8 cellular contexts compared by ENCODE assay signal in the genomic region with DNA sequence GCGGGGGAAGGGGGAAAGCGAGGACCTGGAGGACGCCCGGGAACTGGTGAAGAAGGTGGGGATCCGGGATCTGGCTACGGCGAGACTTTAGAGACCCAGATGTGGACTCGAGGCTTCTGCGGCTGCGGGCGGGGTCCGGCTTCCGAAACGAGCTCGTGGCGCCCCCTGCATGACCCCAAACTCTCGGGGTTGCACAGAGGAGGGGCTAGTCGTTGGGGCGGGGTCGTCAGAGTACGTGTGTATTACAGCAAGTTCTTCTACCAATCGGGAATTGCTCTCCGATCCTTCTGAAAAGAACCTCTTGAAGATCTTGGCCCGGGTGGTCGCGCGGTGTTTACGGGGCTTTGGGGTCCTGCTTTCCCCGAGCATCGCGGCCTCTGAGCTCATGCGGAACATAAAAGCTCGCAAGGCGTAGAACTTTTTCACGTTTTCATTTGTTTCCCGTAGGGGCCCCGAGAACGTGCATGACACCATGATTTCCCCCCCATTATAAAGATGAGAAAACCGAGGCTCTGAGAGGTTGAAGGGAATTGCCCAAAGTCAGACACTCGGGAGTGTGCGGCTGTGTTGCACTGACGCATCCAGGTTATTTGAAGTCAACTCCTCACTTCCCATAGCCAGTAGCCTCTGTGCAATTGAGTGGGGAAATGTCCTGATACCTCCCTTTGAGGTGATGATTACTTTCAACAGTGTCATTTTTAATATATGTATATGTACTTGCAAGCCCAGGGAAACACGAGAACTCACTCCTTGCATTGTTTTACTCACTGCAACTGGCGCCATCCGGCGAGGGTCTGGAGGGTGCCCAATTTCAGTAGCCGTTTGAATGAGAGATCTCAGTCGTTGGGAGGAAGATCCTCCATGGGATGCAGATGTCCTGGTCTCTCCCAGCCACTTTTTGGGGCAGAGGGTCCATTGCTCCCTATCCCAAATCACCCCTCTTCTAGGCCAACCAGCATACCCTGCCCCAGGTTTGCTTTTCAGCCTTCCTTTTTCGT. TPM values are rescaled to one million over a fixed set of nuclear protein-coding genes. Genes with fewer than 3 reads are reported as not detected.
A peak's percentile ranks its signal among the peaks of the same experiment; 100 is the strongest.
DNase-seq lines count a peak whose midpoint lies in the region; ATAC-seq and TF ChIP-seq lines count a peak whose summit lies in the region.

TSS of gene BEND4 (minus strand) at position 149 of the 998 bp plus-strand sequence. CDS start 512 bp downstream, outside the sequence.

- H3K36me3 Mint-ChIP-seq in CD8-positive, alpha-beta T cell: peaks cover 2% of the 10 kb centered on the region
- H3K36me3 Mint-ChIP-seq in chondrocyte (ENCODE audit: low read depth): peaks cover 4% of the 10 kb centered on the region

- H3K9me3 ChIP-seq in CD8-positive, alpha-beta T cell (ENCODE audit: low read length): no peaks in the 10 kb centered on the region
- no peaks in the 10 kb centered on the region for H3K9me3 ChIP-seq in HUES48 (ENCODE audit: control insufficient read depth, insufficient read depth, low read length)
- no peaks in the 10 kb centered on the region for H3K9me3 ChIP-seq in body of pancreas

- POLR2A ChIA-PET in CD8-positive, alpha-beta T cell (lab: Charles Lee): no interaction called here

- peak within 1 kb of the TSS; percentile 39 for H3K4me3 ChIP-seq in CD8-positive, alpha-beta T cell (ENCODE audit: low read depth, low read length)
- H3K4me3 ChIP-seq in HUES48 (ENCODE audit: low read depth, low read length): peak within 1 kb of the TSS; percentile 75
- H3K4me3 ChIP-seq in body of pancreas: peak within 1 kb of the TSS in 1 of 2 donors; percentile 25

- peak within 1 kb of the TSS; percentile 90 for H3K4me3 Mint-ChIP-seq in CD8-positive, alpha-beta T cell
- peak within 1 kb of the TSS; percentile 53 for H3K4me3 Mint-ChIP-seq in chondrocyte (ENCODE audit: unreplicated experiment)

- no peak within 1 kb of the TSS for H3K27ac Mint-ChIP-seq in CD8-positive, alpha-beta T cell
- no peak within 1 kb of the TSS for H3K27ac Mint-ChIP-seq in chondrocyte (ENCODE audit: unreplicated experiment)

- intact Hi-C loops in CD8-positive, alpha-beta T cell (cut with DNase I, micrococcal nuclease): no loop called here
- intact Hi-C loops in body of pancreas (cut with DNase I): no loop called here

- peak; percentile 47 for ATAC-seq in CD8-positive, alpha-beta T cell
- ATAC-seq in GM19351 (IDR thresholded peaks at IDR 0.05; ENCODE audit: unreplicated experiment): peak; percentile 4
- ATAC-seq in body of pancreas: no peak

- peak within 1 kb of the TSS; percentile 62 for H3K9ac ChIP-seq in HUES48 (ENCODE audit: low read depth, low read length)

- peaks cover 55% of the 10 kb centered on the region for H3K27me3 Mint-ChIP-seq in CD8-positive, alpha-beta T cell (ENCODE audit: low read depth)
- H3K27me3 Mint-ChIP-seq in chondrocyte (ENCODE audit: low read depth): peaks cover 64% of the 10 kb centered on the region

- H3K4me1 Mint-ChIP-seq in CD8-positive, alpha-beta T cell (ENCODE audit: low read depth): peaks cover 20% of the 10 kb centered on the region
- H3K4me1 Mint-ChIP-seq in chondrocyte (ENCODE audit: low read depth): peaks cover 20% of the 10 kb centered on the region

- H3K27ac ChIP-seq in CD8-positive, alpha-beta T cell (ENCODE audit: low read depth, low read length): no peak within 1 kb of the TSS
- H3K27ac ChIP-seq in HUES48 (ENCODE audit: low read depth, low read length) (peak within 1 kb of the TSS; percentile 23), body of pancreas (no peak within 1 kb of the TSS)

- no peak for TF ChIP-seq POLR2A in body of pancreas (IDR thresholded peaks at IDR 0.05)

- no peak for DNase-seq in CD8-positive, alpha-beta T cell
- DNase-seq in chondrocyte (ENCODE audit: low spot score) (no peak), occipital lobe (lab: John Stamatoyannopoulos, UW) (no peak), DMS153 treated with DMSO at 0.1 percent for 48 hours (lab: John Stamatoyannopoulos, UW; ENCODE audit: unreplicated experiment) (no peak), body of pancreas (no peak)
- DNase-seq in stimulated activated naive CD4-positive, alpha-beta T cell (lab: John Stamatoyannopoulos, UW): no peak

- peaks cover 4% of the 10 kb centered on the region for H3K4me1 ChIP-seq in CD8-positive, alpha-beta T cell (ENCODE audit: insufficient read depth, low read length)
- H3K4me1 ChIP-seq in HUES48 (ENCODE audit: control insufficient read depth, insufficient read depth, low read length) (peaks cover 14% of the 10 kb centered on the region), body of pancreas (peaks cover 21% of the 10 kb centered on the region)

- WGBS in body of pancreas, 2 donors: 9 to 18% methylated on average over 25 to 49 of the region's 49 CpGs

- H3K27me3 ChIP-seq in CD8-positive, alpha-beta T cell (ENCODE audit: insufficient read depth, low read length): peaks cover 10% of the 10 kb centered on the region
- H3K27me3 ChIP-seq in HUES48 (ENCODE audit: control insufficient read depth, insufficient read depth, low read length) (peaks cover 33% of the 10 kb centered on the region), body of pancreas (peaks cover 0 to 31% of the 10 kb centered on the region in 2 donors)

- CTCF ChIA-PET in CD8-positive, alpha-beta T cell (lab: Charles Lee): no interaction called here

- TF ChIP-seq CTCF in CD8-positive, alpha-beta T cell (IDR thresholded peaks at IDR 0.05): no peak
- no peak for TF ChIP-seq CTCF in chondrocyte (IDR thresholded peaks at IDR 0.05)
- TF ChIP-seq CTCF in body of pancreas (IDR thresholded peaks at IDR 0.05): no peak

- no peaks in the 10 kb centered on the region for H3K36me3 ChIP-seq in CD8-positive, alpha-beta T cell (ENCODE audit: insufficient read depth, low read length)
- no peaks in the 10 kb centered on the region for H3K36me3 ChIP-seq in HUES48 (ENCODE audit: control insufficient read depth, insufficient read depth, low read length)
- H3K36me3 ChIP-seq in body of pancreas (replicated peaks in 1 of 2; ENCODE audit: insufficient read depth in 1 of 2, low read depth in 2 of 2): no peaks in the 10 kb centered on the region

- no peaks in the 10 kb centered on the region for H3K9me3 Mint-ChIP-seq in CD8-positive, alpha-beta T cell
- H3K9me3 Mint-ChIP-seq in chondrocyte (ENCODE audit: low read depth): no peaks in the 10 kb centered on the region

RNA-seq across cellular contexts. Expression of gene BEND4, which starts in this region (rescaled TPM):
- total RNA-seq in CD8-positive, alpha-beta T cell: under 1 TPM; 0.86 to 0.95 TPM
- total RNA-seq in chondrocyte (not detected in 3 replicates), occipital lobe (11.5 TPM), body of pancreas (not detected)

Comparison
In these comparisons a context has a peak if more than half of its experiments do, and no peak if none do; other contexts are left out.
1. Peak in ATAC-seq and H3K4me3 ChIP-seq in CD8-positive, alpha-beta T cell; RNA of the gene not detected or under 1 TPM.